Comparison of ENCODE assay signal across 8 cellular contexts in genomic region chr22:38506118-38506962, GRCh38. TPM values are rescaled to one million over a fixed set of nuclear protein-coding genes. Genes with fewer than 3 reads are reported as not detected.
DNase-seq lines count a peak whose midpoint lies in the region; ATAC-seq and TF ChIP-seq lines count a peak whose summit lies in the region.

TSS of gene DDX17 (minus strand) at chr22:38506311.

- under 1% methylated on average over 83 of the region's 83 CpGs for WGBS in prostate gland
- under 1% methylated on average over 83 of the region's 83 CpGs for WGBS in urinary bladder

- no peaks in the 10 kb centered on the region for H3K36me3 ChIP-seq in prostate gland
- peaks cover 3% of the 10 kb centered on the region for H3K36me3 ChIP-seq in urinary bladder (ENCODE audit: insufficient read depth)

- peak; percentile 65 for TF ChIP-seq POLR2A in prostate gland (IDR thresholded peaks at IDR 0.05)

- peak in 2 of 4 experiments; percentile 18 to 25 for TF ChIP-seq CTCF in prostate gland (IDR thresholded peaks at IDR 0.05)

- ATAC-seq in GM18498 (IDR thresholded peaks at IDR 0.05; ENCODE audit: unreplicated experiment) (peak; percentile 81), HG02938 (IDR thresholded peaks at IDR 0.05; ENCODE audit: unreplicated experiment) (peak; percentile 80), left ventricle myocardium superior (peak; percentile 85)

- no peaks in the 10 kb centered on the region for H3K27me3 ChIP-seq in prostate gland (replicated peaks; ENCODE audit: insufficient read depth)

- H3K9me3 ChIP-seq in prostate gland, result no peaks in the 10 kb centered on the region

- peak within 1 kb of the TSS; percentile 100 for H3K27ac ChIP-seq in angular gyrus (ENCODE audit: low read depth, low read length)
- H3K27ac ChIP-seq in prostate gland, result peak within 1 kb of the TSS; percentile 100
- peak within 1 kb of the TSS; percentile 100 for H3K27ac ChIP-seq in urinary bladder (ENCODE audit: low read depth)

- intact Hi-C loops in left ventricle myocardium superior (cut with micrococcal nuclease) (loop anchor here (5.0 kb wide), 1 partner anchor 66 kb away; the partner anchor contains the start of gene DMC1), prostate gland (cut with DNase I) (loop anchor here (2.0 to 10.0 kb wide), 2 partner anchors 64 to 198 kb away; partner anchors contain the start of genes DMC1, GTPBP1 and JOSD1)

- DNase-seq in NCI-H187 (lab: John Stamatoyannopoulos, UW) (peak; percentile 73), T-helper 2 cell (peak; percentile 76 to 98 (median 89)), left ventricle myocardium superior (peak; percentile 94), prostate gland (ENCODE audit: low spot score) (peak; percentile 96)

- H3K4me1 ChIP-seq in prostate gland (replicated peaks) (no peaks in the 10 kb centered on the region), urinary bladder (ENCODE audit: insufficient read depth) (no peaks in the 10 kb centered on the region)

- H3K4me3 ChIP-seq in prostate gland (peak within 1 kb of the TSS; percentile 87 to 88), urinary bladder (ENCODE audit: low read depth, low read length) (peak within 1 kb of the TSS; percentile 79)

RNA-seq across cellular contexts. Expression of gene DDX17, which starts in this region (rescaled TPM):
- total RNA-seq in left ventricle myocardium superior (212 TPM), prostate gland (100 to 1,000 TPM; 374 to 600 TPM), urinary bladder (653 TPM)
- polyA plus RNA-seq in urinary bladder, result 221 TPM

Comparison
In these comparisons a context has a peak if more than half of its experiments do, and no peak if none do; other contexts are left out.
1. Peak in every context shown above with its lines: DNase-seq, ATAC-seq, H3K4me3 ChIP-seq and H3K27ac ChIP-seq.